ENCODE assay signal across 14 cellular contexts in genomic region chr3:195700319-195700718, GRCh38. TPM values are rescaled to one million over a fixed set of nuclear protein-coding genes. Genes with fewer than 3 reads are reported as not detected.
DNase-seq lines count a peak whose midpoint lies in the region; ATAC-seq and TF ChIP-seq lines count a peak whose summit lies in the region.
"Had no signal": no experiment of that assay in that cellular context is flagged by ENCODE, and none has a peak within 500 bp of the region (broad histone marks: within the 10 kb centered on the region; RNA-seq: fewer than 3 reads in every experiment).

No MANE protein-coding gene starts in this region.

- ATAC-seq in left ventricle myocardium superior (no peak), WTC11 (no peak)
- ATAC-seq: GM23338 had no signal

- no peaks in the 10 kb centered on the region for H3K36me3 ChIP-seq in cardiac muscle cell
- no peaks in the 10 kb centered on the region for H3K36me3 ChIP-seq in Caco-2 (ENCODE audit: control insufficient read depth, insufficient read depth, low read length)
- no peaks in the 10 kb centered on the region for H3K36me3 ChIP-seq in vagina

- no peak for DNase-seq in cardiac muscle cell (ENCODE audit: low read depth in 1 of 2, low spot score in 1 of 2)
- DNase-seq in left ventricle myocardium superior, result no peak
- DNase-seq in Caco-2, result no peak
- no peak for DNase-seq in WTC11 (ENCODE audit: low spot score)
- peak; percentile 26 for DNase-seq in stimulated activated CD8-positive, alpha-beta memory T cell treated with anti-CD3 and anti-CD28 coated beads, Interleukin-4, amount 100 ng/mL, for 48 hours
- DNase-seq in vagina (ENCODE audit: extremely low spot score in 2 of 2), result no peak
- no peak for DNase-seq in erythroblast (lab: John Stamatoyannopoulos, UW)
- DNase-seq: BE2C; CD4-positive, alpha-beta memory T cell; DMS153; DMS79 treated with DMSO at 0.1 percent for 48 hours; H7 had no signal

- CTCF ChIA-PET in Caco-2 (lab: Charles Lee) (no interaction called here), WTC11 (lab: Charles Lee) (no interaction called here)

- POLR2A ChIA-PET in Caco-2 (lab: Charles Lee) (interaction anchor here (0.6 kb wide), 1 partner anchor 80 kb away, joined by 6 read pairs; no protein-coding TSS in a partner anchor), WTC11 (lab: Charles Lee) (interaction anchor here (0.6 kb wide), 1 partner anchor 30 kb away, joined by 3 read pairs; no protein-coding TSS in a partner anchor)

- H3K9me3 Mint-ChIP-seq in Caco-2 (ENCODE audit: unreplicated experiment), result no peaks in the 10 kb centered on the region
- H3K9me3 Mint-ChIP-seq in WTC11, result no peaks in the 10 kb centered on the region
- H3K9me3 Mint-ChIP-seq: CD4-positive, alpha-beta memory T cell; GM23338 had no signal

- TF ChIP-seq POLR2A in vagina (IDR thresholded peaks at IDR 0.05) (no peak), erythroblast (IDR thresholded peaks at IDR 0.05; ENCODE audit: low read length) (no peak)

- TF ChIP-seq CTCF in cardiac muscle cell (IDR thresholded peaks at IDR 0.05; ENCODE audit: low read depth, low read length), result no peak
- no peak for TF ChIP-seq CTCF in Caco-2 (IDR thresholded peaks at IDR 0.05; ENCODE audit: insufficient read depth in 1 of 2, low read depth in 1 of 2, low read length in 1 of 2, severe bottlenecking in 1 of 2, unreplicated experiment in 1 of 2)
- TF ChIP-seq CTCF in WTC11 (IDR thresholded peaks at IDR 0.05), result no peak
- no peak for TF ChIP-seq CTCF in vagina (IDR thresholded peaks at IDR 0.05)

- H3K27me3 Mint-ChIP-seq in Caco-2 (ENCODE audit: insufficient read depth, unreplicated experiment) (no peaks in the 10 kb centered on the region), WTC11 (ENCODE audit: low read depth) (peaks cover 7% of the 10 kb centered on the region; the same call in 1 of the 2 replicates)
- H3K27me3 Mint-ChIP-seq: CD4-positive, alpha-beta memory T cell had no signal

- H3K27me3 ChIP-seq in cardiac muscle cell (no peaks in the 10 kb centered on the region), Caco-2 (replicated peaks; ENCODE audit: control insufficient read depth, insufficient read depth, low read length) (no peaks in the 10 kb centered on the region), vagina (no peaks in the 10 kb centered on the region)
- H3K27me3 ChIP-seq: BE2C had no signal

- peaks cover 38% of the 10 kb centered on the region for H3K36me3 Mint-ChIP-seq in Caco-2 (ENCODE audit: insufficient read depth, unreplicated experiment)
- no peaks in the 10 kb centered on the region; the same call in 1 of the 2 replicates for H3K36me3 Mint-ChIP-seq in WTC11

- H3K4me3 ChIP-seq in cardiac muscle cell, result no peak overlapping the region
- no peak overlapping the region for H3K4me3 ChIP-seq in Caco-2 (ENCODE audit: low read depth, low read length)
- no peak overlapping the region for H3K4me3 ChIP-seq in vagina
- H3K4me3 ChIP-seq: GM23338 had no signal

- H3K9me3 ChIP-seq in cardiac muscle cell (ENCODE audit: low read depth), result no peaks in the 10 kb centered on the region
- H3K9me3 ChIP-seq in Caco-2, result no peaks in the 10 kb centered on the region
- H3K9me3 ChIP-seq in vagina, result no peaks in the 10 kb centered on the region
- H3K9me3 ChIP-seq: BE2C had no signal

- BruUV-seq in Caco-2 (replicated peaks; lab: Mats Ljungman, UMichigan), result TSS peak; percentile 4

- intact Hi-C loops in left ventricle myocardium superior (cut with micrococcal nuclease) (no loop called here), Caco-2 (cut with micrococcal nuclease; ENCODE audit: unreplicated experiment) (no loop called here), vagina (cut with DNase I) (no loop called here)

- peak overlapping the region; percentile 7 for H3K27ac ChIP-seq in cardiac muscle cell
- no peak overlapping the region for H3K27ac ChIP-seq in vagina
- H3K27ac ChIP-seq: C4-2B had no signal

- no peaks in the 10 kb centered on the region for H3K4me1 ChIP-seq in cardiac muscle cell (ENCODE audit: low read depth)
- H3K4me1 ChIP-seq in Caco-2, result peaks cover 7% of the 10 kb centered on the region; the same call in 1 of the 2 replicates
- H3K4me1 ChIP-seq in vagina, result peaks cover 16% of the 10 kb centered on the region
- H3K4me1 ChIP-seq: BE2C had no signal

- peaks cover 13% of the 10 kb centered on the region for H3K4me1 Mint-ChIP-seq in Caco-2 (ENCODE audit: low read depth, unreplicated experiment)
- peaks cover 41% of the 10 kb centered on the region for H3K4me1 Mint-ChIP-seq in WTC11

- no peak overlapping the region for H3K4me3 Mint-ChIP-seq in Caco-2 (ENCODE audit: unreplicated experiment)
- H3K4me3 Mint-ChIP-seq in WTC11, result no peak overlapping the region
- H3K4me3 Mint-ChIP-seq: CD4-positive, alpha-beta memory T cell; GM23338 had no signal

- no peak overlapping the region for H3K27ac Mint-ChIP-seq in Caco-2 (ENCODE audit: unreplicated experiment)
- no peak overlapping the region for H3K27ac Mint-ChIP-seq in WTC11
- H3K27ac Mint-ChIP-seq: GM23338 had no signal

TF ChIP-seq in WTC11, 78 proteins besides CTCF, POLR2A, EP300 and RAD21:
- TF ChIP-seq FOXJ3 (CRISPR knock-in tag; IDR thresholded peaks at IDR 0.05; ENCODE audit: borderline replicate concordance) (no peak), FOXP1 (CRISPR knock-in tag; IDR thresholded peaks at IDR 0.05; ENCODE audit: borderline replicate concordance) (0 out of 2 replicates have a peak, but pooled peaks have one; percentile 31), ZNF396 (CRISPR knock-in tag; IDR thresholded peaks at IDR 0.05; ENCODE audit: borderline replicate concordance) (no peak)
TF ChIP-seq in WTC11: peak in this region for 1.

RNA-seq across cellular contexts. Expression of gene MUC20, which starts 20.5 kb away (rescaled TPM):
- total RNA-seq in cardiac muscle cell (5.5 and 8.7 TPM in 2 replicates), left ventricle myocardium superior (3.6 TPM), Caco-2 (2022) (0.88 and 1.9 TPM in 2 replicates), WTC11 (2021) (0.34 to 0.77 TPM (median 0.57 TPM) in 3 replicates), vagina (23.8 TPM)
- 5.5 and 7.8 TPM in 2 replicates for polyA plus RNA-seq in cardiac muscle cell
- total RNA-seq: GM23338 had no signal
